8 cellular contexts compared by ENCODE assay signal in genomic region chr3:61181874-61182273, GRCh38.
DNase-seq lines count a peak whose midpoint lies in the region; ATAC-seq and TF ChIP-seq lines count a peak whose summit lies in the region.

No MANE protein-coding gene starts in this region.

- H3K27ac Mint-ChIP-seq in stimulated activated naive CD8-positive, alpha-beta T cell treated with anti-CD3 and anti-CD28 coated beads, Interleukin-15, Interleukin-2, amounts not matched to agents 100 ng/mL and 50 ng/mL, for 24 hours, result peak overlapping the region; percentile 40

- DNase-seq in GM12865 (ENCODE audit: low read depth) (peak; percentile 73), brain microvascular endothelial cell (peak; percentile 78), sciatic nerve (ENCODE audit: low spot score) (no peak), NCI-H128 (lab: John Stamatoyannopoulos, UW; ENCODE audit: unreplicated experiment) (no peak), NCI-H2081 (lab: John Stamatoyannopoulos, UW) (no peak)

- H3K36me3 ChIP-seq in brain microvascular endothelial cell (replicated peaks), result no peaks in the 10 kb centered on the region

- H3K4me3 ChIP-seq in GM12865 (ENCODE audit: low read depth, low read length) (no peak overlapping the region), brain microvascular endothelial cell (ENCODE audit: low read depth, low read length) (no peak overlapping the region)

- H3K27me3 ChIP-seq in brain microvascular endothelial cell (replicated peaks), result no peaks in the 10 kb centered on the region

- no peaks in the 10 kb centered on the region for H3K9me3 Mint-ChIP-seq in stimulated activated naive CD8-positive, alpha-beta T cell treated with anti-CD3 and anti-CD28 coated beads, Interleukin-15, Interleukin-2, amounts not matched to agents 100 ng/mL and 50 ng/mL, for 24 hours

- intact Hi-C loops in sciatic nerve (cut with DNase I), result no loop called here

- ATAC-seq in GM21423 (IDR thresholded peaks at IDR 0.05; ENCODE audit: unreplicated experiment) (peak; percentile 96), HG03521 (IDR thresholded peaks at IDR 0.05; ENCODE audit: unreplicated experiment) (peak; percentile 92), sciatic nerve (no peak)

- TF ChIP-seq CTCF in GM12865 (IDR thresholded peaks at IDR 0.05; ENCODE audit: insufficient read depth, low read depth, low read length, missing control alignments) (no peak), brain microvascular endothelial cell (IDR thresholded peaks at IDR 0.05; ENCODE audit: low read depth, low read length, missing control alignments) (no peak)

- in situ Hi-C loops in brain microvascular endothelial cell (cut with HindIII; ENCODE audit: low pct_ligation_motif_present, low sequenced_read_pairs), result no loop called here

- no peak overlapping the region for H3K27ac ChIP-seq in brain microvascular endothelial cell

- no peaks in the 10 kb centered on the region for H3K27me3 Mint-ChIP-seq in stimulated activated naive CD8-positive, alpha-beta T cell treated with anti-CD3 and anti-CD28 coated beads, Interleukin-15, Interleukin-2, amounts not matched to agents 100 ng/mL and 50 ng/mL, for 24 hours

- no peak overlapping the region for H3K4me3 Mint-ChIP-seq in stimulated activated naive CD8-positive, alpha-beta T cell treated with anti-CD3 and anti-CD28 coated beads, Interleukin-15, Interleukin-2, amounts not matched to agents 100 ng/mL and 50 ng/mL, for 24 hours

- peaks cover 32% of the 10 kb centered on the region for H3K4me1 Mint-ChIP-seq in stimulated activated naive CD8-positive, alpha-beta T cell treated with anti-CD3 and anti-CD28 coated beads, Interleukin-15, Interleukin-2, amounts not matched to agents 100 ng/mL and 50 ng/mL, for 24 hours (ENCODE audit: low read depth)

- H3K36me3 Mint-ChIP-seq in stimulated activated naive CD8-positive, alpha-beta T cell treated with anti-CD3 and anti-CD28 coated beads, Interleukin-15, Interleukin-2, amounts not matched to agents 100 ng/mL and 50 ng/mL, for 24 hours (ENCODE audit: low read depth), result no peaks in the 10 kb centered on the region

Comparison
In these comparisons a context has a peak if more than half of its experiments do, and no peak if none do; other contexts are left out.
1. DNase-seq: peak in GM12865 (single experiment) and brain microvascular endothelial cell (single experiment); none in sciatic nerve (single experiment), NCI-H128 (single experiment) and NCI-H2081 (0 of 2).